Comparison of ENCODE assay signal across 14 cellular contexts in genomic region chr11:126413426-126413825, GRCh38. TPM values are rescaled to one million over a fixed set of nuclear protein-coding genes. Genes with fewer than 3 reads are reported as not detected.
A peak's percentile ranks its signal among the peaks of the same experiment; 100 is the strongest.
DNase-seq lines count a peak whose midpoint lies in the region; ATAC-seq and TF ChIP-seq lines count a peak whose summit lies in the region.
"Had no signal": no experiment of that assay in that cellular context is flagged by ENCODE, and none has a peak within 500 bp of the region (broad histone marks: within the 10 kb centered on the region; RNA-seq: fewer than 3 reads in every experiment).

No MANE protein-coding gene starts in this region.

- DNase-seq in left ventricle myocardium inferior (no peak), Right ventricle myocardium superior (no peak), substantia nigra (lab: John Stamatoyannopoulos, UW) (no peak), vagina (ENCODE audit: extremely low spot score in 2 of 2) (no peak), CD1c-positive myeloid dendritic cell (ENCODE audit: extremely low spot score) (no peak), neural progenitor cell (ENCODE audit: low spot score) (no peak)
- DNase-seq: DMS 273 treated with DMSO at 0.1 percent for 48 hours, KG1, NCI-H1092 treated with DMSO at 0.1 percent for 48 hours, NCI-H187 treated with DMSO at 0.1 percent for 48 hours, NCI-H446 had no signal

- intact Hi-C loops in left ventricle myocardium inferior (cut with micrococcal nuclease): no loop called here
- intact Hi-C loops in Right ventricle myocardium superior (cut with DNase I): no loop called here
- intact Hi-C loops in vagina (cut with DNase I): loop anchor here (10.0 kb wide), 1 partner anchor 109 kb away; the partner anchor contains the start of gene DCPS

- H3K36me3 Mint-ChIP-seq in neural progenitor cell: peaks cover 9% of the 10 kb centered on the region

- H3K79me2 ChIP-seq in neural progenitor cell (ENCODE audit: low read depth): no peaks in the 10 kb centered on the region

- TF ChIP-seq POLR2A in vagina (IDR thresholded peaks at IDR 0.05): no peak

- H3K4me2 ChIP-seq in neural progenitor cell: no peak overlapping the region
- H3K4me2 ChIP-seq: BLaER1 treated with 17β-estradiol and CSF1 and Interleukin-3, amounts not matched to agents 10 nM and 100 nM had no signal

- peaks cover 10% of the 10 kb centered on the region for H3K4me1 Mint-ChIP-seq in neural progenitor cell

- H3F3A ChIP-seq in neural progenitor cell (ENCODE audit: low read depth): peaks cover 7% of the 10 kb centered on the region

- no peak overlapping the region for H3K27ac Mint-ChIP-seq in neural progenitor cell

- H3K36me3 ChIP-seq in left ventricle myocardium inferior: peaks cover 24% of the 10 kb centered on the region
- H3K36me3 ChIP-seq in vagina: peaks cover 0 to 12% of the 10 kb centered on the region in 2 donors
- no peaks in the 10 kb centered on the region for H3K36me3 ChIP-seq in neural progenitor cell

- TF ChIP-seq CTCF in left ventricle myocardium inferior (IDR thresholded peaks at IDR 0.05; ENCODE audit: borderline replicate concordance) (no peak), vagina (IDR thresholded peaks at IDR 0.05) (no peak), neural progenitor cell (IDR thresholded peaks at IDR 0.05) (no peak)

- H3K9me3 ChIP-seq in left ventricle myocardium inferior (replicated peaks) (no peaks in the 10 kb centered on the region), vagina (no peaks in the 10 kb centered on the region), neural progenitor cell (ENCODE audit: low read depth) (no peaks in the 10 kb centered on the region)
- H3K9me3 ChIP-seq: BLaER1 treated with 17β-estradiol and CSF1 and Interleukin-3, amounts not matched to agents 10 nM and 100 nM had no signal

- H3K9me3 Mint-ChIP-seq in neural progenitor cell: no peaks in the 10 kb centered on the region

- no peak overlapping the region for H3K4me3 Mint-ChIP-seq in neural progenitor cell

- H3K27me3 Mint-ChIP-seq in neural progenitor cell (ENCODE audit: insufficient read depth, low read depth): no peaks in the 10 kb centered on the region

- H2AFZ ChIP-seq in neural progenitor cell (replicated peaks): no peak overlapping the region

- H3K27ac ChIP-seq in left ventricle myocardium inferior (replicated peaks): peak overlapping the region; percentile 91
- H3K27ac ChIP-seq in layer of hippocampus (ENCODE audit: low read depth, low read length): peak overlapping the region; percentile 83
- peak overlapping the region; percentile 86 for H3K27ac ChIP-seq in substantia nigra (ENCODE audit: low read depth, low read length, poor library complexity, severe bottlenecking)
- peak overlapping the region; percentile 86 for H3K27ac ChIP-seq in vagina
- no peak overlapping the region for H3K27ac ChIP-seq in neural progenitor cell
- H3K27ac ChIP-seq: BLaER1 treated with 17β-estradiol and CSF1 and Interleukin-3, amounts not matched to agents 10 nM and 100 nM had no signal

- H4K20me1 ChIP-seq in neural progenitor cell (ENCODE audit: low read depth): no peaks in the 10 kb centered on the region

- H3K4me1 ChIP-seq in left ventricle myocardium inferior: peaks cover 82% of the 10 kb centered on the region
- peaks cover 53% of the 10 kb centered on the region for H3K4me1 ChIP-seq in vagina
- peaks cover 4% of the 10 kb centered on the region for H3K4me1 ChIP-seq in neural progenitor cell

- ATAC-seq in Right ventricle myocardium superior (ENCODE audit: poor library complexity) (no peak), GM21576 (IDR thresholded peaks at IDR 0.05; ENCODE audit: unreplicated experiment) (no peak)

- H3K27me3 ChIP-seq in left ventricle myocardium inferior (ENCODE audit: low read depth) (no peaks in the 10 kb centered on the region), layer of hippocampus (ENCODE audit: control insufficient read depth, insufficient read depth, low read length) (no peaks in the 10 kb centered on the region), vagina (no peaks in the 10 kb centered on the region), neural progenitor cell (peaks cover 9% of the 10 kb centered on the region)

- H3K4me3 ChIP-seq in left ventricle myocardium inferior: no peak overlapping the region
- H3K4me3 ChIP-seq in vagina: no peak overlapping the region
- H3K4me3 ChIP-seq in neural progenitor cell: no peak overlapping the region
- H3K4me3 ChIP-seq: BLaER1 treated with 17β-estradiol and CSF1 and Interleukin-3, amounts not matched to agents 10 nM and 100 nM had no signal

- H3K9ac ChIP-seq in neural progenitor cell: no peak overlapping the region
- H3K9ac ChIP-seq: BLaER1 treated with 17β-estradiol and CSF1 and Interleukin-3, amounts not matched to agents 10 nM and 100 nM had no signal

RNA-seq across cellular contexts. Expression of gene ST3GAL4, which starts 57.9 kb away (rescaled TPM):
- total RNA-seq in left ventricle myocardium inferior: 61.7 TPM
- 36.5 TPM for total RNA-seq in Right ventricle myocardium superior
- 41.5 TPM for total RNA-seq in vagina
- 13.0 and 17.9 TPM in 2 replicates for total RNA-seq in neural progenitor cell (ENCODE audit: low replicate concordance)
